ENCODE assay signal across 22 cellular contexts in the genomic region with DNA sequence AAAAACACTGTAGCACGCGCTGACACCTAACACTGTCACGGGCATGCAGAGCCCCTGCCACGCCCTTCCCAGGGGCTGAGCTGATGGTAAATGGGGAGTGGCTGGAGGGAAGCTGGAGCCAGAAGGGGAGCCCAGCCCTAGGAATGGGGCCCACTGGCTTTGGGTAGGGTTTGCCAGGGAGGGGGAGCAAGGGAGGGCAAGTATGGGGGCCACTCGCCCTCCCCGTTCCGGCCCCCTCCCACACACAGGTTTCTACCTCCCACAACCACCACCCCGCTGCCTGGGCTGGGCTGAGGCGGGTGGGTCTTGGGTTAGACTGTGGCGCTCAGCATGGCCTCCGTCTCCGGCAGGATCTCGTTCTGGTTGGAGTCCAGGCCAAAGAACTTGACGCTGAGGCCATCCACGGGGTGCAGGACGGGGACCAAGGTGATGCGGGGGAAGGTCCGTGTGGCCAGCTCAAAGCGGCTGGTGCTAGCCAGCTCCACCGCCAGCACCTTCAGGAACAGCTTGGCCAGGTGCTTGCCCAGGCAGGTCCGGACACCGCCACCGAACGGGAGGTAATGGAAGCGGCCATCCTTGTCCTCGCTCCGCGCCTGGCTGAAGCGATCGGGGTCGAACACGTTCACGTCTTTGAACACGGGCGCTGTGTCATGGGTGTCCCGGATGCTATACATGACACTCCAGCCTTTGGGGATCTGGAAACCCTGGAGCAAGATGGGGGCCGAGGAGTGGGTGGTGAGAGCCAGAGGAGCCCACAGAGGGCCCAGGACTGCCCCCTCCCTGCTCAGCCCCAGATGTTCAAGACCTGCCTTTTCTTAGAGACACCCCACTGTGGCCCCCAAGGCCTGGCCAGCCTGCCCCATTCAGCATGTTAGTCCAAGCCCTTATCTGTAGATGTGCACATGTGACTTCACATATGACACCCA. TPM values are rescaled to one million over a fixed set of nuclear protein-coding genes. Genes with fewer than 3 reads are reported as not detected.
DNase-seq lines count a peak whose midpoint lies in the region; FAIRE-seq and TF ChIP-seq lines count a peak whose summit lies in the region.
"Had no signal": no experiment of that assay in that cellular context is flagged by ENCODE, and none has a peak within 500 bp of the region (broad histone marks: within the 10 kb centered on the region; RNA-seq: fewer than 3 reads in every experiment).

No MANE protein-coding gene starts in this region.

- CTCF ChIA-PET in RWPE1 (lab: Yijun Ruan, JAX) (interaction anchor here (0.6 kb wide), 1 partner anchor 420 kb away, joined by 3 read pairs; no protein-coding TSS in a partner anchor), PC-9 (lab: Charles Lee) (no interaction called here)

- H3K18ac ChIP-seq in trophoblast cell (ENCODE audit: low read length): no peak overlapping the region

- no peak overlapping the region for H3K27ac ChIP-seq in Peyer's patch
- no peak overlapping the region for H3K27ac ChIP-seq in kidney (ENCODE audit: low read depth in 2 of 2, low read length in 2 of 2)
- H3K27ac ChIP-seq in trophoblast cell (ENCODE audit: low read depth, low read length): no peak overlapping the region
- H3K27ac ChIP-seq in RWPE1: no peak overlapping the region
- H3K27ac ChIP-seq in PC-9: no peak overlapping the region
- H3K27ac ChIP-seq in substantia nigra (ENCODE audit: low read depth, low read length, poor library complexity, severe bottlenecking): no peak overlapping the region
- H3K27ac ChIP-seq: C4-2B had no signal

- TF ChIP-seq POLR2A in Peyer's patch (IDR thresholded peaks at IDR 0.05): no peak

- no peaks in the 10 kb centered on the region for H3K9me2 ChIP-seq in PC-9 (ENCODE audit: insufficient read depth)

- DNase-seq in ELF-1 (ENCODE audit: low read depth, low spot score): peak; percentile 0
- peak in 2 of 3 donors; percentile 37 to 40 for DNase-seq in Peyer's patch
- DNase-seq in kidney: peak; percentile 70
- DNase-seq in trophoblast cell: no peak
- DNase-seq in AG20443 (ENCODE audit: low spot score): no peak
- DNase-seq in RWPE1 (ENCODE audit: low spot score): no peak
- DNase-seq in PC-9: no peak
- DNase-seq in substantia nigra (lab: John Stamatoyannopoulos, UW): no peak
- DNase-seq: activated CD8-positive, alpha-beta T cell treated with anti-CD3 and anti-CD28 coated beads for 36 hours; activated T-cell treated with anti-CD3 and anti-CD28 coated beads, Interleukin-2, amount 50 U/mL, for 48 hours; dermis blood vessel endothelial cell; mammary epithelial cell; NCI-H1105; NCI-H1930; NCI-H2227 treated with DMSO at 0.1 percent for 48 hours; stimulated activated CD4-positive, alpha-beta T cell treated with anti-CD3 and anti-CD28 coated beads, Interleukin-2, amount 100 ng/mL, for 48 hours; T1000 had no signal

- H3K79me1 ChIP-seq in trophoblast cell (ENCODE audit: low read length): no peaks in the 10 kb centered on the region

- H2BK12ac ChIP-seq in trophoblast cell (ENCODE audit: low read length): no peak overlapping the region

- intact Hi-C loops in kidney (cut with DNase I): no loop called here
- intact Hi-C loops in PC-9 (cut with micrococcal nuclease; ENCODE audit: unreplicated experiment): no loop called here

- H3K4me3 ChIP-seq in Peyer's patch: no peak overlapping the region
- H3K4me3 ChIP-seq in kidney (ENCODE audit: low read length in 2 of 2): no peak overlapping the region
- H3K4me3 ChIP-seq in trophoblast cell (ENCODE audit: low read depth, low read length): peak overlapping the region; percentile 1
- no peak overlapping the region for H3K4me3 ChIP-seq in PC-9

- H4K91ac ChIP-seq in trophoblast cell (ENCODE audit: low read depth, low read length): no peak overlapping the region

- H3F3A ChIP-seq in PC-9 (ENCODE audit: insufficient read depth, low read depth): no peaks in the 10 kb centered on the region; the same call in 1 of the 2 replicates

- no peaks in the 10 kb centered on the region for H3K4me1 ChIP-seq in Peyer's patch
- H3K4me1 ChIP-seq in kidney (ENCODE audit: control insufficient read depth in 1 of 2, insufficient read depth in 1 of 2, low read depth in 1 of 2, low read length in 2 of 2): no peaks in the 10 kb centered on the region
- no peaks in the 10 kb centered on the region for H3K4me1 ChIP-seq in trophoblast cell (ENCODE audit: control insufficient read depth in 1 of 2, insufficient read depth in 2 of 2, low read length in 2 of 2)
- H3K4me1 ChIP-seq in PC-9 (replicated peaks; ENCODE audit: insufficient read depth): peaks cover under 1% of the 10 kb centered on the region

- H3K4ac ChIP-seq in trophoblast cell (ENCODE audit: low read depth, low read length): no peak overlapping the region

- H3K9ac ChIP-seq in kidney (ENCODE audit: low read length in 2 of 2): no peak overlapping the region
- no peak overlapping the region for H3K9ac ChIP-seq in trophoblast cell (ENCODE audit: low read length)

- no peak overlapping the region for H2AK5ac ChIP-seq in trophoblast cell (ENCODE audit: low read length)

- no peak overlapping the region for H3K4me2 ChIP-seq in trophoblast cell (ENCODE audit: low read length)
- no peak overlapping the region for H3K4me2 ChIP-seq in PC-9

- WGBS in trophoblast cell (ENCODE audit: extremely low coverage, insufficient coverage, insufficient read length): no CpG with 5 or more reads among the region's 37 CpGs

- BruUV-seq in PC-9 (replicated peaks; lab: Mats Ljungman, UMichigan): no TSS peak

- H3K23ac ChIP-seq in trophoblast cell (ENCODE audit: low read length): no peak overlapping the region

- H4K20me1 ChIP-seq in PC-9 (ENCODE audit: insufficient read depth): no peaks in the 10 kb centered on the region

- TF ChIP-seq CTCF in Peyer's patch (IDR thresholded peaks at IDR 0.05): no peak
- no peak for TF ChIP-seq CTCF in kidney (IDR thresholded peaks at IDR 0.05; ENCODE audit: borderline replicate concordance, extremely low read depth, insufficient read depth)
- TF ChIP-seq CTCF in RWPE1 (conservative IDR thresholded peaks at IDR 0.05; ENCODE audit: low read depth): no peak
- TF ChIP-seq CTCF in PC-9 (conservative IDR thresholded peaks at IDR 0.05): no peak

- no peak overlapping the region for H4K12ac ChIP-seq in trophoblast cell (ENCODE audit: low read depth, low read length)

- H3K14ac ChIP-seq in trophoblast cell (ENCODE audit: low read length): no peak overlapping the region

- no peak overlapping the region for H2BK120ac ChIP-seq in trophoblast cell (ENCODE audit: insufficient read depth, low read length, poor library complexity)

- H3K36me3 ChIP-seq in Peyer's patch (no peaks in the 10 kb centered on the region), kidney (ENCODE audit: control insufficient read depth in 1 of 2, insufficient read depth in 2 of 2, low read length in 2 of 2) (no peaks in the 10 kb centered on the region), trophoblast cell (ENCODE audit: control insufficient read depth in 1 of 2, insufficient read depth in 2 of 2, low read length in 2 of 2) (peaks cover 6% of the 10 kb centered on the region in 2 experiments), PC-9 (ENCODE audit: low read depth) (no peaks in the 10 kb centered on the region)

- no peak for FAIRE-seq in kidney (lab: Jason Lieb, UNC)
- FAIRE-seq: endothelial cell of umbilical vein, GM12891, keratinocyte had no signal

- no peaks in the 10 kb centered on the region for H3K27me3 ChIP-seq in Peyer's patch
- no peaks in the 10 kb centered on the region for H3K27me3 ChIP-seq in trophoblast cell (ENCODE audit: insufficient read depth, low read length)
- no peaks in the 10 kb centered on the region for H3K27me3 ChIP-seq in PC-9 (ENCODE audit: insufficient read depth, low read depth)

- H3K79me2 ChIP-seq in trophoblast cell (ENCODE audit: control insufficient read depth, insufficient read depth, low read length, poor library complexity) (no peaks in the 10 kb centered on the region), PC-9 (ENCODE audit: low read depth) (no peaks in the 10 kb centered on the region)

- POLR2A ChIA-PET in RWPE1 (lab: Yijun Ruan, JAX; ENCODE audit: low non-redundant PET): no interaction called here
- POLR2A ChIA-PET in PC-9 (lab: Charles Lee; ENCODE audit: unreplicated experiment): no interaction called here

- H2AFZ ChIP-seq in trophoblast cell (ENCODE audit: insufficient read depth, low read length, poor library complexity) (no peak overlapping the region), PC-9 (no peak overlapping the region)

- H2BK5ac ChIP-seq in trophoblast cell (ENCODE audit: low read depth, low read length, poor library complexity): no peak overlapping the region

- no peaks in the 10 kb centered on the region for H3K9me3 ChIP-seq in Peyer's patch
- H3K9me3 ChIP-seq in kidney (ENCODE audit: control insufficient read depth in 1 of 2, low read length in 2 of 2): no peaks in the 10 kb centered on the region
- H3K9me3 ChIP-seq in trophoblast cell (ENCODE audit: insufficient read depth, low read depth, low read length): no peaks in the 10 kb centered on the region
- H3K9me3 ChIP-seq in PC-9 (ENCODE audit: insufficient read depth, low read depth): no peaks in the 10 kb centered on the region

- no peak overlapping the region for H4K8ac ChIP-seq in trophoblast cell (ENCODE audit: low read depth, low read length)

RNA-seq across cellular contexts. Expression of a gene that starts 15.5 kb away (rescaled TPM):
- total RNA-seq in Peyer's patch: 1 to 10 TPM; 1.9 to 8.3 (median 5.2) TPM
- 2.5 TPM for total RNA-seq in kidney
- polyA plus RNA-seq in kidney (ENCODE audit: insufficient read depth, low read depth, low replicate concordance): 3.1 TPM
- polyA plus RNA-seq in trophoblast cell (2013): 5.7 and 5.9 TPM in 2 replicates
- 0.55 and 1.3 TPM in 2 replicates for total RNA-seq in PC-9 (2021)
- total RNA-seq: activated CD8-positive, alpha-beta T cell treated with anti-CD3 and anti-CD28 coated beads for 36 hours had no signal
- polyA plus RNA-seq: IgD-negative memory B cell had no signal

Comparison
In these comparisons a context has a peak if more than half of its experiments do, and no peak if none do; other contexts are left out.
1. DNase-seq: peak in ELF-1 (single experiment), Peyer's patch (2 of 3) and kidney (single experiment); none in trophoblast cell (0 of 2), AG20443 (single experiment), RWPE1 (single experiment), PC-9 (0 of 2) and substantia nigra (0 of 49).